Comparison of ENCODE assay signal across 6 cellular contexts in the genomic region with DNA sequence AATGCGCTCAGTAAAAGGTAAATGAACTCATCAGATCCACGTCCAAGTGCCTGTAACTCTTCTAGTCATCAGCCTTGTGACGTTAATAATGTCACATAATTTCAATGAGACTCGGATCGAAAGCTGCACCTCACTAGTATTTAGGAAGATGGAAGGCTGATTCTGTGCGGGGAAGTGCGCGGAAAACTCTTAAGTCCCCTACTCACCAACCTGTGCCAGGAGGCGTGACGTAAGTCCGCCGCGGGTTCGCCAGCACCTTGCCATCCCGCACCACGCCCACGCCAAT. TPM values are rescaled to one million over a fixed set of nuclear protein-coding genes. Genes with fewer than 3 reads are reported as not detected.
DNase-seq lines count a peak whose midpoint lies in the region; ATAC-seq and TF ChIP-seq lines count a peak whose summit lies in the region.

No MANE protein-coding gene starts in this region.

- no peak overlapping the region for H2BK15ac ChIP-seq in IMR-90 (ENCODE audit: low read depth, low read length)

- no peaks in the 10 kb centered on the region for H4K20me1 ChIP-seq in IMR-90 (ENCODE audit: insufficient read depth, low read length)

- H2AK9ac ChIP-seq in IMR-90 (replicated peaks; ENCODE audit: low read depth, low read length, poor library complexity) = peak overlapping the region; percentile 88

- TF ChIP-seq CTCF in IMR-90 (conservative IDR thresholded peaks at IDR 0.05; ENCODE audit: low read depth, low read length) (no peak), lower lobe of right lung (IDR thresholded peaks at IDR 0.05) (no peak)

- no peak overlapping the region for H2BK20ac ChIP-seq in IMR-90 (ENCODE audit: low read depth, low read length)

- peak overlapping the region; percentile 96 for H3K4ac ChIP-seq in IMR-90 (ENCODE audit: low read depth, low read length)

- no peak overlapping the region for H3K4me3 Mint-ChIP-seq in activated T-helper 2 cell treated with anti-CD3 and anti-CD28 coated beads, Interferon-gamma antibody, Interleukin-2, Interleukin-4, amounts not matched to agents 10 μg/mL and 5 μg/mL and 100 μg/mL, durations not matched to agents 14 hours and 24 hours and 36 hours (ENCODE audit: low read depth)

- peak overlapping the region; percentile 69 for H3K4me2 ChIP-seq in IMR-90 (ENCODE audit: low read depth, low read length)

- H3K27me3 ChIP-seq in IMR-90 (ENCODE audit: control insufficient read depth, insufficient read depth, low read length) (no peaks in the 10 kb centered on the region), lower lobe of right lung (ENCODE audit: low read depth) (no peaks in the 10 kb centered on the region)

- TF ChIP-seq RAD21 in IMR-90 (IDR thresholded peaks at IDR 0.05; ENCODE audit: low read length) = no peak

- peaks cover 18 to 36% of the 10 kb centered on the region in 2 experiments for H3K79me1 ChIP-seq in IMR-90 (ENCODE audit: low read depth in 1 of 2, low read length in 2 of 2)

- peak; percentile 62 for DNase-seq in activated CD8-positive, alpha-beta memory T cell treated with anti-CD3 and anti-CD28 coated beads, Interleukin-2, amount 50 U/mL, for 24 hours (ENCODE audit: extremely low read depth)
- no peak for DNase-seq in activated CD8-positive, alpha-beta memory T cell treated with anti-CD3 and anti-CD28 coated beads, Interleukin-2, amount 50 U/mL, for 48 hours
- DNase-seq in IMR-90 (peak; percentile 82), lower lobe of right lung (no peak), SHP77 treated with DMSO at 0.1 percent for 48 hours (lab: John Stamatoyannopoulos, UW) (no peak)
- peak; percentile 79 for DNase-seq in activated T-helper 2 cell treated with anti-CD3 and anti-CD28 coated beads, Interferon-gamma antibody, Interleukin-2, Interleukin-4, amounts not matched to agents 10 μg/mL and 5 μg/mL and 100 μg/mL, durations not matched to agents 14 hours and 24 hours and 36 hours (ENCODE audit: low spot score)

- H2BK120ac ChIP-seq in IMR-90 (ENCODE audit: low read depth, low read length) = no peak overlapping the region

- intact Hi-C loops in IMR-90 (cut with micrococcal nuclease) = no loop called here
- intact Hi-C loops in activated T-helper 2 cell treated with anti-CD3 and anti-CD28 coated beads, Interferon-gamma antibody, Interleukin-2, Interleukin-4, amounts not matched to agents 10 μg/mL and 5 μg/mL and 100 μg/mL, durations not matched to agents 14 hours and 24 hours and 36 hours (cut with micrococcal nuclease) = loop anchor here (2.0 kb wide), 2 partner anchors 122 to 158 kb away; partner anchors contain the start of gene CCNB1IP1
- intact Hi-C loops in lower lobe of right lung (cut with DNase I) = no loop called here

- peak overlapping the region; percentile 97 for H2AFZ ChIP-seq in IMR-90 (replicated peaks; ENCODE audit: low read length, poor library complexity)

- H4K5ac ChIP-seq in IMR-90 (ENCODE audit: low read depth, low read length) = peak overlapping the region; percentile 26

- 0 out of 2 replicates have a peak overlapping the region, but pooled peaks have one; percentile 98 for H3K14ac ChIP-seq in IMR-90 (replicated peaks; ENCODE audit: low read depth, low read length)

- H3K9me3 ChIP-seq in IMR-90 (ENCODE audit: control insufficient read depth, insufficient read depth, low read length) (no peaks in the 10 kb centered on the region), lower lobe of right lung (no peaks in the 10 kb centered on the region)

- in situ Hi-C loops in IMR-90 (cut with MboI; ENCODE audit: low sequenced_read_pairs) = loop anchor here (25.0 kb wide), 1 partner anchor 633 kb away; the partner anchor contains the start of gene ZNF219

- H3K4me3 ChIP-seq in IMR-90 (ENCODE audit: insufficient read depth, low read depth, low read length) (peak overlapping the region; percentile 62), lower lobe of right lung (peak overlapping the region; percentile 91)

- no TSS peak for BruUV-seq in IMR-90 (replicated peaks; lab: Mats Ljungman, UMichigan)

- TF ChIP-seq POLR2A in IMR-90 (IDR thresholded peaks at IDR 0.05; ENCODE audit: low read depth, low read length) = no peak

- H4K8ac ChIP-seq in IMR-90 (ENCODE audit: low read depth in 2 of 2, low read length in 2 of 2) = peak overlapping the region; percentile 75 to 94

- H3K36me3 ChIP-seq in IMR-90 (ENCODE audit: control insufficient read depth, insufficient read depth, low read length) = peaks cover 28% of the 10 kb centered on the region
- peaks cover 65% of the 10 kb centered on the region for H3K36me3 ChIP-seq in lower lobe of right lung

- POLR2A ChIA-PET in IMR-90 (lab: Charles Lee; ENCODE audit: unreplicated experiment) = no interaction called here

- H3K56ac ChIP-seq in IMR-90 (ENCODE audit: extremely low read depth, insufficient read depth, low read length) = peak overlapping the region; percentile 97

- no peak overlapping the region for H3K27ac Mint-ChIP-seq in activated T-helper 2 cell treated with anti-CD3 and anti-CD28 coated beads, Interferon-gamma antibody, Interleukin-2, Interleukin-4, amounts not matched to agents 10 μg/mL and 5 μg/mL and 100 μg/mL, durations not matched to agents 14 hours and 24 hours and 36 hours

- H3K9me3 Mint-ChIP-seq in activated T-helper 2 cell treated with anti-CD3 and anti-CD28 coated beads, Interferon-gamma antibody, Interleukin-2, Interleukin-4, amounts not matched to agents 10 μg/mL and 5 μg/mL and 100 μg/mL, durations not matched to agents 14 hours and 24 hours and 36 hours = no peaks in the 10 kb centered on the region

- H3K27me3 Mint-ChIP-seq in activated T-helper 2 cell treated with anti-CD3 and anti-CD28 coated beads, Interferon-gamma antibody, Interleukin-2, Interleukin-4, amounts not matched to agents 10 μg/mL and 5 μg/mL and 100 μg/mL, durations not matched to agents 14 hours and 24 hours and 36 hours (ENCODE audit: low read depth) = no peaks in the 10 kb centered on the region

- H3K18ac ChIP-seq in IMR-90 (ENCODE audit: low read depth, low read length) = no peak overlapping the region

- ATAC-seq in IMR-90 (ENCODE audit: low read depth) (peak; percentile 44), lower lobe of right lung (peak; percentile 83 to 85)

- peak overlapping the region; percentile 93 for H3K23ac ChIP-seq in IMR-90 (ENCODE audit: low read depth, low read length)

- peak overlapping the region; percentile 6; the same call in 1 of the 2 replicates for H2AK5ac ChIP-seq in IMR-90 (ENCODE audit: low read depth, low read length)

- peak overlapping the region; percentile 97 for H4K91ac ChIP-seq in IMR-90 (ENCODE audit: insufficient read depth, low read depth, low read length)

- H2BK5ac ChIP-seq in IMR-90 (ENCODE audit: low read depth, low read length, poor library complexity, severe bottlenecking) = peak overlapping the region; percentile 90

- dilution Hi-C loops in IMR-90 (cut with HindIII; ENCODE audit: low sequenced_read_pairs, unreplicated experiment) = no loop called here

- H3K27ac ChIP-seq in IMR-90 (ENCODE audit: insufficient read depth, low read length) (peak overlapping the region; percentile 80), lower lobe of right lung (peak overlapping the region; percentile 96)

- 0% methylated on average over 4 of the region's 17 CpGs; no CpG with 5 or more reads in 1 of the 2 experiments for WGBS in IMR-90 (ENCODE audit: extremely low coverage in 2 of 2, insufficient read length in 1 of 2), 2 experiments

- H3K9me1 ChIP-seq in IMR-90 (ENCODE audit: insufficient read depth, low read length) = 0 out of 2 replicates have a peak, but pooled peaks cover 6% of the 10 kb centered on the region

- peaks cover 36% of the 10 kb centered on the region for H3K36me3 Mint-ChIP-seq in activated T-helper 2 cell treated with anti-CD3 and anti-CD28 coated beads, Interferon-gamma antibody, Interleukin-2, Interleukin-4, amounts not matched to agents 10 μg/mL and 5 μg/mL and 100 μg/mL, durations not matched to agents 14 hours and 24 hours and 36 hours (ENCODE audit: low read depth)

- CTCF ChIA-PET in IMR-90 (lab: Yijun Ruan, JAX) = interaction anchor here (1.4 kb wide), 1 partner anchor 39 kb away, joined by 7 read pairs; no protein-coding TSS in a partner anchor

- peaks cover 9% of the 10 kb centered on the region for H3K4me1 Mint-ChIP-seq in activated T-helper 2 cell treated with anti-CD3 and anti-CD28 coated beads, Interferon-gamma antibody, Interleukin-2, Interleukin-4, amounts not matched to agents 10 μg/mL and 5 μg/mL and 100 μg/mL, durations not matched to agents 14 hours and 24 hours and 36 hours (ENCODE audit: low read depth)

- H3K9ac ChIP-seq in IMR-90 (ENCODE audit: low read depth, low read length) = peak overlapping the region; percentile 79

- H3K4me1 ChIP-seq in IMR-90 (ENCODE audit: control insufficient read depth, insufficient read depth, low read length) (no peaks in the 10 kb centered on the region), lower lobe of right lung (peaks cover 42% of the 10 kb centered on the region)

RNA-seq across cellular contexts. Expression of gene OSGEP, which starts 0.3 kb away (rescaled TPM):
- total RNA-seq in IMR-90 (2012; rRNA removed) = 32.4 and 38.0 TPM in 2 replicates
- 23.1 and 24.7 TPM in 2 replicates for polyA plus RNA-seq in IMR-90 (2012; rRNA removed)
- polyA plus RNA-seq in IMR-90 (2012; cell fraction: cytosol; rRNA removed) = 34.4 and 36.2 TPM in 2 replicates
- polyA plus RNA-seq in IMR-90 (2012; cell fraction: nucleus; rRNA removed; ENCODE audit: low replicate concordance) = 144 and 145 TPM in 2 replicates
- 66.0 and 66.5 TPM in 2 replicates for total RNA-seq in activated T-helper 2 cell treated with anti-CD3 and anti-CD28 coated beads, Interferon-gamma antibody, Interleukin-2, Interleukin-4, amounts not matched to agents 10 μg/mL and 5 μg/mL and 100 μg/mL, durations not matched to agents 14 hours and 24 hours and 36 hours
- 32.6 TPM for total RNA-seq in lower lobe of right lung

RNA-seq across cellular contexts. Expression of gene APEX1, which starts 0.7 kb away (rescaled TPM):
- total RNA-seq in IMR-90 (2012; rRNA removed) (125 and 141 TPM in 2 replicates), lower lobe of right lung (103 TPM)
- 241 and 242 TPM in 2 replicates for polyA plus RNA-seq in IMR-90 (2012; rRNA removed)
- polyA plus RNA-seq in IMR-90 (2012; cell fraction: cytosol; rRNA removed) = 115 and 191 TPM in 2 replicates
- 85.5 and 208 TPM in 2 replicates for polyA plus RNA-seq in IMR-90 (2012; cell fraction: nucleus; rRNA removed; ENCODE audit: low replicate concordance)
- total RNA-seq in activated T-helper 2 cell treated with anti-CD3 and anti-CD28 coated beads, Interferon-gamma antibody, Interleukin-2, Interleukin-4, amounts not matched to agents 10 μg/mL and 5 μg/mL and 100 μg/mL, durations not matched to agents 14 hours and 24 hours and 36 hours = 217 and 228 TPM in 2 replicates

RNA-seq across cellular contexts. Expression of gene PIP4P1, which starts 6.9 kb away (rescaled TPM):
- total RNA-seq in IMR-90 (2012; rRNA removed) (15.0 and 15.2 TPM in 2 replicates), lower lobe of right lung (37.7 TPM)
- polyA plus RNA-seq in IMR-90 (2012; rRNA removed) = 27.2 and 27.8 TPM in 2 replicates
- polyA plus RNA-seq in IMR-90 (2012; cell fraction: cytosol; rRNA removed) = 13.3 and 24.4 TPM in 2 replicates
- polyA plus RNA-seq in IMR-90 (2012; cell fraction: nucleus; rRNA removed; ENCODE audit: low replicate concordance) = 70.6 and 153 TPM in 2 replicates
- total RNA-seq in activated T-helper 2 cell treated with anti-CD3 and anti-CD28 coated beads, Interferon-gamma antibody, Interleukin-2, Interleukin-4, amounts not matched to agents 10 μg/mL and 5 μg/mL and 100 μg/mL, durations not matched to agents 14 hours and 24 hours and 36 hours = 28.2 and 33.7 TPM in 2 replicates

RNA-seq across cellular contexts. Expression of gene PNP, which starts 14.9 kb away (rescaled TPM):
- 60.3 and 68.8 TPM in 2 replicates for total RNA-seq in IMR-90 (2012; rRNA removed)
- polyA plus RNA-seq in IMR-90 (2012; rRNA removed) = 49.0 and 53.4 TPM in 2 replicates
- polyA plus RNA-seq in IMR-90 (2012; cell fraction: cytosol; rRNA removed) = 21.6 and 34.3 TPM in 2 replicates
- polyA plus RNA-seq in IMR-90 (2012; cell fraction: nucleus; rRNA removed; ENCODE audit: low replicate concordance) = 37.0 and 143 TPM in 2 replicates
- total RNA-seq in activated T-helper 2 cell treated with anti-CD3 and anti-CD28 coated beads, Interferon-gamma antibody, Interleukin-2, Interleukin-4, amounts not matched to agents 10 μg/mL and 5 μg/mL and 100 μg/mL, durations not matched to agents 14 hours and 24 hours and 36 hours = 133 and 137 TPM in 2 replicates
- total RNA-seq in lower lobe of right lung = 28.8 TPM

RNA-seq across cellular contexts. Expression of gene KLHL33, which starts 18.3 kb away (rescaled TPM):
- total RNA-seq in IMR-90 (2012; rRNA removed) (under 0.01 TPM in 2 replicates), lower lobe of right lung (0.47 TPM)
- 0.03 TPM in 2 replicates for polyA plus RNA-seq in IMR-90 (2012; rRNA removed)
- polyA plus RNA-seq in IMR-90 (2012; cell fraction: cytosol; rRNA removed) = 0.01 and 0.03 TPM in 2 replicates
- 0.16 and 0.22 TPM in 2 replicates for polyA plus RNA-seq in IMR-90 (2012; cell fraction: nucleus; rRNA removed; ENCODE audit: low replicate concordance)
- 0.07 TPM in 1 of 2 replicates, not detected in the other for total RNA-seq in activated T-helper 2 cell treated with anti-CD3 and anti-CD28 coated beads, Interferon-gamma antibody, Interleukin-2, Interleukin-4, amounts not matched to agents 10 μg/mL and 5 μg/mL and 100 μg/mL, durations not matched to agents 14 hours and 24 hours and 36 hours

Comparison
In these comparisons a context has a peak if more than half of its experiments do, and no peak if none do; other contexts are left out.
1. DNase-seq: peak in activated CD8-positive, alpha-beta memory T cell treated with anti-CD3 and anti-CD28 coated beads, Interleukin-2, amount 50 U/mL, for 24 hours (single experiment), IMR-90 (single experiment) and activated T-helper 2 cell treated with anti-CD3 and anti-CD28 coated beads, Interferon-gamma antibody, Interleukin-2, Interleukin-4, amounts not matched to agents 10 μg/mL and 5 μg/mL and 100 μg/mL, durations not matched to agents 14 hours and 24 hours and 36 hours (single experiment); none in activated CD8-positive, alpha-beta memory T cell treated with anti-CD3 and anti-CD28 coated beads, Interleukin-2, amount 50 U/mL, for 48 hours (single experiment), lower lobe of right lung (single experiment) and SHP77 treated with DMSO at 0.1 percent for 48 hours (single experiment).